ENCODE assay signal across 8 cellular contexts in genomic region chr15:78859971-78860733, GRCh38. TPM values are rescaled to one million over a fixed set of nuclear protein-coding genes. Genes with fewer than 3 reads are reported as not detected.
DNase-seq lines count a peak whose midpoint lies in the region; ATAC-seq, FAIRE-seq and TF ChIP-seq lines count a peak whose summit lies in the region.

No MANE protein-coding gene starts in this region.

- intact Hi-C loops in colonic mucosa (cut with DNase I) = no loop called here

- H3K9ac ChIP-seq in colonic mucosa (ENCODE audit: low read depth in 2 of 2, low read length in 2 of 2) = peak overlapping the region; percentile 50 to 78

- H3K27ac ChIP-seq in colonic mucosa = no peak overlapping the region

- H3K27me3 ChIP-seq in colonic mucosa = no peaks in the 10 kb centered on the region

- H3K4me3 ChIP-seq in colonic mucosa = peak overlapping the region; percentile 31

- FAIRE-seq in GM12892 (lab: Jason Lieb, UNC) = peak; percentile 36

- H3K4me1 ChIP-seq in colonic mucosa = no peaks in the 10 kb centered on the region

- peak; percentile 40 for TF ChIP-seq CTCF in colonic mucosa (IDR thresholded peaks at IDR 0.05)

- DNase-seq in GM12892 (ENCODE audit: insufficient read length) = peak; percentile 59
- peak; percentile 42 for DNase-seq in NCI-H345 (lab: John Stamatoyannopoulos, UW)
- peak; percentile 74 to 77 for DNase-seq in activated CD4-positive, alpha-beta T cell treated with anti-CD3 and anti-CD28 coated beads for 24 hours (ENCODE audit: low read depth in 2 of 2)
- DNase-seq in colonic mucosa = peak; percentile 76
- DNase-seq in left lobe of liver (ENCODE audit: low spot score) = peak; percentile 83
- DNase-seq in stimulated activated CD4-positive, alpha-beta T cell treated with anti-CD3 and anti-CD28 coated beads, Interleukin-1b, Interleukin-23, amount 100 ng/mL, for 4 hours (ENCODE audit: low read depth in 2 of 2) = peak; percentile 70 to 72
- no peak for DNase-seq in GM19238 (ENCODE audit: insufficient read length, low spot score)

- no peak for TF ChIP-seq POLR2A in GM12892 (IDR thresholded peaks at IDR 0.05; ENCODE audit: low read depth, low read length)

- ATAC-seq in HG03045 (IDR thresholded peaks at IDR 0.05; ENCODE audit: unreplicated experiment) (peak; percentile 79), left lobe of liver (peak; percentile 90)

- no peaks in the 10 kb centered on the region for H3K36me3 ChIP-seq in colonic mucosa

- no peaks in the 10 kb centered on the region for H3K9me3 ChIP-seq in colonic mucosa

RNA-seq across cellular contexts. Expression of gene MORF4L1, which starts 12.5 kb away (rescaled TPM):
- 421 TPM for polyA plus RNA-seq in GM12892 (2012; ENCODE audit: missing spikeins)
- total RNA-seq in colonic mucosa (100 to 1,000 TPM; 221 to 237 TPM), left lobe of liver (96.5 TPM)

RNA-seq across cellular contexts. Expression of gene ADAMTS7, which starts 48.9 kb away (rescaled TPM):
- polyA plus RNA-seq in GM12892 (2012; ENCODE audit: missing spikeins) = 0.45 TPM
- total RNA-seq in colonic mucosa (1 to 10 TPM; 1.6 to 1.8 TPM), left lobe of liver (0.86 TPM)
